In genomic region chr17:2779545-2779944, GRCh38 we compare ENCODE assay signal across 24 cellular contexts. TPM values are rescaled to one million over a fixed set of nuclear protein-coding genes. Genes with fewer than 3 reads are reported as not detected.
DNase-seq lines count a peak whose midpoint lies in the region; ATAC-seq and TF ChIP-seq lines count a peak whose summit lies in the region.
"Had no signal": no experiment of that assay in that cellular context is flagged by ENCODE, and none has a peak within 500 bp of the region (broad histone marks: within the 10 kb centered on the region; RNA-seq: fewer than 3 reads in every experiment).

No MANE protein-coding gene starts in this region.

- H3K36me3 ChIP-seq in left ventricle myocardium inferior (no peaks in the 10 kb centered on the region), neural progenitor cell (no peaks in the 10 kb centered on the region)
- H3K36me3 ChIP-seq: BE2C had no signal

- no peak overlapping the region for H3K9ac ChIP-seq in neural progenitor cell

- DNase-seq in Right ventricle myocardium inferior (ENCODE audit: missing footprints) (peak; percentile 9), left ventricle myocardium inferior (no peak), T-helper 17 cell (no peak), neural progenitor cell (ENCODE audit: low spot score) (no peak), posterior cingulate gyrus (no peak), NCI-H2227 treated with DMSO at 0.1 percent for 48 hours (lab: John Stamatoyannopoulos, UW) (no peak), foreskin keratinocyte (no peak)
- DNase-seq in activated T-cell treated with anti-CD3 and anti-CD28 coated beads, Interleukin-2, amount 50 U/mL, for 72 hours = no peak
- DNase-seq: ACHN; AML-193; BE2C; Caco-2; CD4-positive, CD25-positive, alpha-beta regulatory T cell; CD8-positive, alpha-beta T cell; DMS153; DND-41; GF-D8; H9 had no signal

- H4K20me1 ChIP-seq in neural progenitor cell (ENCODE audit: low read depth) = no peaks in the 10 kb centered on the region

- peaks cover 21% of the 10 kb centered on the region for H3F3A ChIP-seq in neural progenitor cell (ENCODE audit: low read depth)

- H3K9me3 ChIP-seq in left ventricle myocardium inferior (replicated peaks) = peaks cover 3% of the 10 kb centered on the region
- no peaks in the 10 kb centered on the region for H3K9me3 ChIP-seq in T-helper 17 cell (ENCODE audit: control insufficient read depth, low read length, poor library complexity, severe bottlenecking)
- no peaks in the 10 kb centered on the region for H3K9me3 ChIP-seq in neural progenitor cell (ENCODE audit: low read depth)
- H3K9me3 ChIP-seq: A549, BE2C, Caco-2 had no signal

- ATAC-seq in Right ventricle myocardium inferior (no peak), T-helper 17 cell (peak; percentile 50), foreskin keratinocyte (no peak)
- ATAC-seq in activated T-cell treated with anti-CD3 and anti-CD28 coated beads, Interleukin-2, amount 50 U/mL, for 72 hours (replicated peaks in 1 of 2) = no peak
- ATAC-seq: A549; CD8-positive, alpha-beta T cell; GM23338; HCT116 had no signal

- peaks cover 12% of the 10 kb centered on the region for H3K4me1 Mint-ChIP-seq in T-helper 17 cell
- peaks cover 12% of the 10 kb centered on the region for H3K4me1 Mint-ChIP-seq in neural progenitor cell
- H3K4me1 Mint-ChIP-seq in activated T-cell treated with anti-CD3 and anti-CD28 coated beads, Interleukin-2, amount 50 U/mL, for 72 hours (ENCODE audit: low read depth) = peaks cover 4% of the 10 kb centered on the region

- H3K27me3 ChIP-seq in left ventricle myocardium inferior (ENCODE audit: low read depth) = peaks cover 53% of the 10 kb centered on the region
- H3K27me3 ChIP-seq in neural progenitor cell = peaks cover 24% of the 10 kb centered on the region
- peaks cover 36% of the 10 kb centered on the region for H3K27me3 ChIP-seq in foreskin keratinocyte
- H3K27me3 ChIP-seq: BE2C had no signal

- H3K27me3 Mint-ChIP-seq in T-helper 17 cell (peaks cover 26% of the 10 kb centered on the region), neural progenitor cell (ENCODE audit: insufficient read depth, low read depth) (peaks cover 39% of the 10 kb centered on the region)
- H3K27me3 Mint-ChIP-seq in activated T-cell treated with anti-CD3 and anti-CD28 coated beads, Interleukin-2, amount 50 U/mL, for 72 hours (ENCODE audit: low read depth) = peaks cover 29% of the 10 kb centered on the region

- H3K27ac Mint-ChIP-seq in T-helper 17 cell = no peak overlapping the region
- no peak overlapping the region for H3K27ac Mint-ChIP-seq in neural progenitor cell
- H3K27ac Mint-ChIP-seq in activated T-cell treated with anti-CD3 and anti-CD28 coated beads, Interleukin-2, amount 50 U/mL, for 72 hours = no peak overlapping the region
- H3K27ac Mint-ChIP-seq: CD4-positive, CD25-positive, alpha-beta regulatory T cell; CD8-positive, alpha-beta T cell; GM23338 had no signal

- H3K4me3 Mint-ChIP-seq in T-helper 17 cell (no peak overlapping the region), neural progenitor cell (peak overlapping the region; percentile 15)
- no peak overlapping the region for H3K4me3 Mint-ChIP-seq in activated T-cell treated with anti-CD3 and anti-CD28 coated beads, Interleukin-2, amount 50 U/mL, for 72 hours
- H3K4me3 Mint-ChIP-seq: CD4-positive, CD25-positive, alpha-beta regulatory T cell; CD8-positive, alpha-beta T cell; GM23338; H9 had no signal

- no peak overlapping the region for H2AFZ ChIP-seq in neural progenitor cell (replicated peaks)
- H2AFZ ChIP-seq: GM23338 had no signal

- intact Hi-C loops in Right ventricle myocardium inferior (cut with DNase I) = no loop called here
- intact Hi-C loops in left ventricle myocardium inferior (cut with micrococcal nuclease) = no loop called here
- intact Hi-C loops in posterior cingulate gyrus (cut with DNase I) = no loop called here

- no peaks in the 10 kb centered on the region for H3K79me2 ChIP-seq in neural progenitor cell (ENCODE audit: low read depth)

- no peaks in the 10 kb centered on the region for H3K9me3 Mint-ChIP-seq in neural progenitor cell
- no peaks in the 10 kb centered on the region for H3K9me3 Mint-ChIP-seq in activated T-cell treated with anti-CD3 and anti-CD28 coated beads, Interleukin-2, amount 50 U/mL, for 72 hours
- H3K9me3 Mint-ChIP-seq: CD4-positive, CD25-positive, alpha-beta regulatory T cell; CD8-positive, alpha-beta T cell; GM23338; H9 had no signal

- peaks cover 6% of the 10 kb centered on the region for H3K4me1 ChIP-seq in left ventricle myocardium inferior
- H3K4me1 ChIP-seq in neural progenitor cell = peaks cover 9% of the 10 kb centered on the region
- H3K4me1 ChIP-seq in foreskin keratinocyte = no peaks in the 10 kb centered on the region
- H3K4me1 ChIP-seq: BE2C had no signal

- TF ChIP-seq CTCF in left ventricle myocardium inferior (IDR thresholded peaks at IDR 0.05; ENCODE audit: borderline replicate concordance) = no peak
- TF ChIP-seq CTCF in neural progenitor cell (IDR thresholded peaks at IDR 0.05) = no peak
- no peak for TF ChIP-seq CTCF in foreskin keratinocyte (conservative IDR thresholded peaks at IDR 0.05)

- H3K4me3 ChIP-seq in left ventricle myocardium inferior (no peak overlapping the region), neural progenitor cell (no peak overlapping the region)
- H3K4me3 ChIP-seq: A549, GM23338 had no signal

- H3K36me3 Mint-ChIP-seq in T-helper 17 cell (ENCODE audit: low read depth) (peaks cover 5% of the 10 kb centered on the region), neural progenitor cell (no peaks in the 10 kb centered on the region)
- H3K36me3 Mint-ChIP-seq in activated T-cell treated with anti-CD3 and anti-CD28 coated beads, Interleukin-2, amount 50 U/mL, for 72 hours (ENCODE audit: insufficient read depth in 2 of 2) = no peaks in the 10 kb centered on the region
- H3K36me3 Mint-ChIP-seq: CD4-positive, CD25-positive, alpha-beta regulatory T cell; CD8-positive, alpha-beta T cell had no signal

- H3K27ac ChIP-seq in left ventricle myocardium inferior (replicated peaks) (no peak overlapping the region), neural progenitor cell (no peak overlapping the region), foreskin keratinocyte (no peak overlapping the region)
- H3K27ac ChIP-seq: 22Rv1, A549, C4-2B had no signal

- H3K4me2 ChIP-seq in neural progenitor cell = no peak overlapping the region
- H3K4me2 ChIP-seq: A549, GM23338 had no signal

RNA-seq across cellular contexts. Expression of gene RAP1GAP2, which starts 16.7 kb away (rescaled TPM):
- total RNA-seq in Right ventricle myocardium inferior = 57.2 TPM
- total RNA-seq in left ventricle myocardium inferior = 63.8 TPM
- total RNA-seq in T-helper 17 cell = 100 to 1,000 TPM in 1 of 2 donors, 10 to 100 TPM in 1; 77.3 to 109 TPM
- 3.8 and 4.1 TPM in 2 replicates for total RNA-seq in neural progenitor cell (ENCODE audit: low replicate concordance)
- 1 to 10 TPM in 1 of 2 donors, under 1 TPM in 1; 0.50 to 3.1 TPM for total RNA-seq in activated T-cell treated with anti-CD3 and anti-CD28 coated beads, Interleukin-2, amount 50 U/mL, for 72 hours
- total RNA-seq in foreskin keratinocyte = 28.2 and 29.5 TPM in 2 replicates
- 13.0 and 15.0 TPM in 2 replicates for polyA plus RNA-seq in foreskin keratinocyte

RNA-seq across cellular contexts. Expression of gene CCDC92B, which starts 30.1 kb away (rescaled TPM):
- 0.16 TPM for total RNA-seq in Right ventricle myocardium inferior
- 0.16 TPM for total RNA-seq in left ventricle myocardium inferior
- under 1 TPM; 0.13 to 0.37 TPM for total RNA-seq in T-helper 17 cell
- 0.17 and 0.77 TPM in 2 replicates for total RNA-seq in neural progenitor cell (ENCODE audit: low replicate concordance)
- under 1 TPM in 1 of 2 donors, not detected in 1; 0.14 TPM for total RNA-seq in activated T-cell treated with anti-CD3 and anti-CD28 coated beads, Interleukin-2, amount 50 U/mL, for 72 hours
- total RNA-seq in foreskin keratinocyte = 0.07 TPM in 1 of 2 replicates, not detected in the other
- 0.03 TPM in 2 replicates for polyA plus RNA-seq in foreskin keratinocyte
- total RNA-seq: H4 had no signal
- polyA plus RNA-seq: CD4-positive, CD25-positive, alpha-beta regulatory T cell had no signal
